Comparison of ENCODE assay signal across 13 cellular contexts in the genomic region with DNA sequence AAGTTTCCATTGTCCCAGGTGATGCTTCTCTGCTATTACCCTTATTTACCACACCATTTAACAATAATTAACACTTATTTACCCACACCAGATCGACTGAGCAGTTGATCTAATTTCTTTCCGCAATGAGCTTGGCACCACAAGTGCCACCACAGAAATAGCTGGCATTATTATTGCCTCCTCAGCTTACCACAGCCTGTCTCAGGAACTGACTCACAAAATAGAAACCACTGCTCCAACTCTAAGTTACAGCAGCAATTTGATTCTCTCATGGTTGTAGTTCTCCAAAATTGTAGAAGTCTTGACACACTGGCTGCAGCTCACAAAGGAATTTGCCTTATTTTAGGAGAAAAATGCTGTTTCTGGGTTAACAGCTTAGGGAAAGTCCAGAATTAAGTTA. TPM values are rescaled to one million over a fixed set of nuclear protein-coding genes. Genes with fewer than 3 reads are reported as not detected.
DNase-seq lines count a peak whose midpoint lies in the region; TF ChIP-seq lines count a peak whose summit lies in the region.
"Had no signal": no experiment of that assay in that cellular context is flagged by ENCODE, and none has a peak within 500 bp of the region (broad histone marks: within the 10 kb centered on the region; RNA-seq: fewer than 3 reads in every experiment).

No MANE protein-coding gene starts in this region.

- H3K4me1 Mint-ChIP-seq in endothelial cell (ENCODE audit: unreplicated experiment) = peaks cover 17% of the 10 kb centered on the region

- no peak overlapping the region for H3K4me3 Mint-ChIP-seq in endothelial cell (ENCODE audit: unreplicated experiment)

- H3K27me3 Mint-ChIP-seq in endothelial cell (ENCODE audit: unreplicated experiment) = peaks cover 9% of the 10 kb centered on the region

- H3K27ac Mint-ChIP-seq in endothelial cell (ENCODE audit: unreplicated experiment) = peak overlapping the region; percentile 10

- H3K36me3 Mint-ChIP-seq in endothelial cell (ENCODE audit: low read depth, unreplicated experiment) = peaks cover 4% of the 10 kb centered on the region

- no peak for TF ChIP-seq CTCF in endothelial cell (IDR thresholded peaks at IDR 0.05; ENCODE audit: unreplicated experiment)

- peak; percentile 13 for DNase-seq in A172 (ENCODE audit: low spot score)
- DNase-seq in ELR (ENCODE audit: low read depth) = peak; percentile 46
- DNase-seq in NOMO-1 treated with dmso at 0.1 percent for 144 hours (lab: John Stamatoyannopoulos, UW; ENCODE audit: unreplicated experiment) = peak; percentile 14
- DNase-seq in endothelial cell (ENCODE audit: low spot score) = no peak
- no peak for DNase-seq in NCI-H1105 treated with DMSO at 0.1 percent for 48 hours (lab: John Stamatoyannopoulos, UW)
- DNase-seq in GM19240 (ENCODE audit: insufficient read length, low spot score) = no peak
- DNase-seq in stimulated activated CD4-positive, alpha-beta T cell treated with anti-CD3 and anti-CD28 coated beads, Interleukin-1b, Interleukin-23, amount 100 ng/mL, for 48 hours = no peak
- no peak for DNase-seq in activated naive CD4-positive, alpha-beta T cell (lab: John Stamatoyannopoulos, UW)
- DNase-seq: activated CD4-positive, CD25-positive, alpha-beta regulatory T cell; caudate nucleus; psoas muscle; stimulated activated CD4-positive, alpha-beta T cell treated with anti-CD3 and anti-CD28 coated beads, Interleukin-2, amount 100 ng/mL, for 48 hours; stimulated activated naive CD4-positive, alpha-beta T cell had no signal

- H3K9me3 Mint-ChIP-seq in endothelial cell (ENCODE audit: unreplicated experiment) = peaks cover 3% of the 10 kb centered on the region

RNA-seq across cellular contexts. Expression of gene ZNF721, which starts 22.5 kb away (rescaled TPM):
- 11.9 and 18.5 TPM in 2 replicates for total RNA-seq in A172 (2014; rRNA removed; shearing (Covaris generic))
- 32.5 TPM for total RNA-seq in endothelial cell (ENCODE audit: unreplicated experiment)

RNA-seq across cellular contexts. Expression of gene PIGG, which starts 22.5 kb away (rescaled TPM):
- total RNA-seq in A172 (2014; rRNA removed; shearing (Covaris generic)) = 28.3 and 35.4 TPM in 2 replicates
- total RNA-seq in endothelial cell (ENCODE audit: unreplicated experiment) = 74.0 TPM

Comparison
In these comparisons a context has a peak if more than half of its experiments do, and no peak if none do; other contexts are left out.
1. DNase-seq: peak in A172 (single experiment), ELR (single experiment) and NOMO-1 treated with dmso at 0.1 percent for 144 hours (single experiment); none in endothelial cell (single experiment), NCI-H1105 treated with DMSO at 0.1 percent for 48 hours (single experiment), GM19240 (single experiment), stimulated activated CD4-positive, alpha-beta T cell treated with anti-CD3 and anti-CD28 coated beads, Interleukin-1b, Interleukin-23, amount 100 ng/mL, for 48 hours (single experiment) and activated naive CD4-positive, alpha-beta T cell (0 of 4).